Comparison of ENCODE assay signal across 8 cellular contexts in the genomic region with DNA sequence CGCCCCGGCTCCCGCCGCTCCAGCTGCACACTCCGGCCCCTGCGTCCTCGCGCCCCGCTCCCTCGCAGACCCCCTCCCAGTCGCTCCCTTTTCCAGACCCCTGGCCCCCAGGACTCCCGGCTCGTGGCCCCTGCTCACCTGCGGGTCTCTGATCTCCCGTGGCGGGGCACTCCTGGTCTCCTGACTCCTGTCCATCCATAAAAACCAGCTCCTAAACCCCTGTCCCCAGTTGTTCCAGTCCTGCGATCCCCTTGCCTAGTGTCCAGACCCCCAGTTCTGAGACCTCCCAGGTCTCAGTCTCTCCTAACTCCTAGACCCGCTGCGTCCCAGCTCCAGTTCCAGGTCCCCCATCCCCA. TPM values are rescaled to one million over a fixed set of nuclear protein-coding genes. Genes with fewer than 3 reads are reported as not detected.
DNase-seq lines count a peak whose midpoint lies in the region; ATAC-seq and TF ChIP-seq lines count a peak whose summit lies in the region.

No MANE protein-coding gene starts in this region.

- no peak overlapping the region for H4K5ac ChIP-seq in mesendoderm (ENCODE audit: low read length)

- peak overlapping the region; percentile 97 for H3K23ac ChIP-seq in mesendoderm (ENCODE audit: low read length)

- H3K4me3 ChIP-seq in CD8-positive, alpha-beta memory T cell (ENCODE audit: low read length), result peak overlapping the region; percentile 87
- peak overlapping the region; percentile 61 for H3K4me3 ChIP-seq in mesendoderm (ENCODE audit: low read length)
- peak overlapping the region; percentile 90 to 97 for H3K4me3 ChIP-seq in vagina

- no peak for TF ChIP-seq POLR2A in vagina (IDR thresholded peaks at IDR 0.05)

- peak overlapping the region; percentile 71 for H3K9ac ChIP-seq in mesendoderm (ENCODE audit: low read length)

- no peak overlapping the region for H2BK120ac ChIP-seq in mesendoderm (ENCODE audit: low read depth, low read length)

- no peak overlapping the region for H3K4ac ChIP-seq in mesendoderm (ENCODE audit: low read depth, low read length)

- DNase-seq in CD8-positive, alpha-beta memory T cell, result no peak
- DNase-seq in mesendoderm (no peak), vagina (ENCODE audit: extremely low spot score in 2 of 2) (no peak), sciatic nerve (ENCODE audit: low spot score) (no peak), ecto neural progenitor cell (ENCODE audit: low spot score) (no peak)

- H3K4me1 Mint-ChIP-seq in CD8-positive, alpha-beta memory T cell, result peaks cover 28 to 40% (median 40%) of the 10 kb centered on the region in 3 donors
- H3K4me1 Mint-ChIP-seq in brain, result peaks cover 44% of the 10 kb centered on the region

- H4K8ac ChIP-seq in mesendoderm (ENCODE audit: low read depth, low read length), result no peak overlapping the region

- TF ChIP-seq CTCF in brain (conservative IDR thresholded peaks at IDR 0.05) (no peak), vagina (IDR thresholded peaks at IDR 0.05) (no peak)

- no peaks in the 10 kb centered on the region for H3K9me3 Mint-ChIP-seq in CD8-positive, alpha-beta memory T cell
- H3K9me3 Mint-ChIP-seq in brain, result no peaks in the 10 kb centered on the region

- peak overlapping the region; percentile 39 for H3K18ac ChIP-seq in mesendoderm (ENCODE audit: low read length)

- no peak overlapping the region for H2BK5ac ChIP-seq in mesendoderm (ENCODE audit: low read length)

- peak overlapping the region; percentile 80 for H3K27ac ChIP-seq in CD8-positive, alpha-beta memory T cell (ENCODE audit: low read depth, low read length)
- H3K27ac ChIP-seq in mesendoderm (ENCODE audit: low read depth, low read length) (no peak overlapping the region), vagina (peak overlapping the region; percentile 92)

- H3K27me3 ChIP-seq in CD8-positive, alpha-beta memory T cell (ENCODE audit: insufficient read depth, low read length, poor library complexity, severe bottlenecking), result no peaks in the 10 kb centered on the region
- H3K27me3 ChIP-seq in mesendoderm (ENCODE audit: insufficient read depth, low read length, poor library complexity) (no peaks in the 10 kb centered on the region), vagina (no peaks in the 10 kb centered on the region)

- CTCF ChIA-PET in CD8-positive, alpha-beta memory T cell (lab: Charles Lee), result interaction anchor here (1.1 kb wide), 1 partner anchor 91 kb away, joined by 9 read pairs; no protein-coding TSS in a partner anchor

- H3K27me3 Mint-ChIP-seq in CD8-positive, alpha-beta memory T cell, result no peaks in the 10 kb centered on the region
- H3K27me3 Mint-ChIP-seq in brain, result peaks cover 11% of the 10 kb centered on the region

- H3K36me3 ChIP-seq in CD8-positive, alpha-beta memory T cell (ENCODE audit: insufficient read depth, low read length), result no peaks in the 10 kb centered on the region
- H3K36me3 ChIP-seq in mesendoderm (ENCODE audit: control insufficient read depth, insufficient read depth, low read length), result no peaks in the 10 kb centered on the region
- H3K36me3 ChIP-seq in vagina, result peaks cover 0 to 3% of the 10 kb centered on the region in 2 donors

- no peak overlapping the region for H2BK15ac ChIP-seq in mesendoderm (replicated peaks; ENCODE audit: low read depth)

- POLR2A ChIA-PET in CD8-positive, alpha-beta memory T cell (lab: Charles Lee), result interaction anchor here (0.5 to 1.1 kb wide), 4 partner anchors 61 to 1232 kb away, joined by 3 to 9 read pairs (median 5); a partner anchor contains a TSS

- H3K4me1 ChIP-seq in CD8-positive, alpha-beta memory T cell (ENCODE audit: insufficient read depth, low read length), result peaks cover 23% of the 10 kb centered on the region
- H3K4me1 ChIP-seq in mesendoderm (ENCODE audit: control insufficient read depth, low read depth, low read length) (peaks cover 5% of the 10 kb centered on the region), vagina (peaks cover 28% of the 10 kb centered on the region)

- ATAC-seq in HG03159 (IDR thresholded peaks at IDR 0.05; ENCODE audit: unreplicated experiment) (peak; percentile 3), sciatic nerve (no peak), HG02798 (IDR thresholded peaks at IDR 0.05; ENCODE audit: poor library complexity, unreplicated experiment) (no peak)

- peak overlapping the region; percentile 93 for H3K4me2 ChIP-seq in mesendoderm (ENCODE audit: low read length)

- no peaks in the 10 kb centered on the region for H3K79me2 ChIP-seq in mesendoderm (ENCODE audit: control insufficient read depth, insufficient read depth, low read length)

- intact Hi-C loops in vagina (cut with DNase I), result loop anchor here (10.0 kb wide), 1 partner anchor 88 kb away; no protein-coding TSS in a partner anchor
- intact Hi-C loops in sciatic nerve (cut with DNase I), result loop anchor here (10.0 kb wide), 1 partner anchor 88 kb away; no protein-coding TSS in a partner anchor

- H3K56ac ChIP-seq in mesendoderm (ENCODE audit: low read length), result peak overlapping the region; percentile 85

- peaks cover 2% of the 10 kb centered on the region for H3K79me1 ChIP-seq in mesendoderm (ENCODE audit: low read length)

- H3K36me3 Mint-ChIP-seq in CD8-positive, alpha-beta memory T cell, result peaks cover 0 to 8% (median 0%) of the 10 kb centered on the region in 3 donors
- peaks cover 23% of the 10 kb centered on the region for H3K36me3 Mint-ChIP-seq in brain

- whole genome bisulfite sequencing in mesendoderm (ENCODE audit: extremely low coverage, insufficient coverage, low lambda C conversion rate), result no CpG with 5 or more reads among the region's 19 CpGs

- peak overlapping the region; percentile 12 to 95 (median 90) for H3K27ac Mint-ChIP-seq in CD8-positive, alpha-beta memory T cell
- peak overlapping the region; percentile 71 to 94 (median 91) for H3K27ac Mint-ChIP-seq in brain

- H2AK5ac ChIP-seq in mesendoderm (ENCODE audit: low read length), result no peak overlapping the region

- peak overlapping the region; percentile 93 to 98 (median 95) for H3K4me3 Mint-ChIP-seq in CD8-positive, alpha-beta memory T cell
- peak overlapping the region; percentile 85 to 97 (median 93) for H3K4me3 Mint-ChIP-seq in brain

- H3K9me3 ChIP-seq in CD8-positive, alpha-beta memory T cell (ENCODE audit: low read length), result no peaks in the 10 kb centered on the region
- no peaks in the 10 kb centered on the region for H3K9me3 ChIP-seq in vagina

RNA-seq across cellular contexts. Expression of a gene that starts 0.3 kb away (rescaled TPM):
- total RNA-seq in CD8-positive, alpha-beta memory T cell, result 10 to 100 TPM; 12.0 to 14.4 TPM
- polyA plus RNA-seq in CD8-positive, alpha-beta memory T cell, result 12.4 TPM
- 13.6 TPM for polyA plus RNA-seq in brain (ENCODE audit: insufficient read depth, low read depth, low replicate concordance)
- 2.1 TPM for polyA plus RNA-seq in mesendoderm (2013, experiment 1 of 2)
- 2.0 TPM for polyA plus RNA-seq in mesendoderm (2013, experiment 2 of 2)
- 28.7 TPM for total RNA-seq in vagina
- 54.4 TPM for total RNA-seq in sciatic nerve

RNA-seq across cellular contexts. Expression of a gene that starts 11.8 kb away (rescaled TPM):
- not detected for total RNA-seq in CD8-positive, alpha-beta memory T cell
- not detected for polyA plus RNA-seq in CD8-positive, alpha-beta memory T cell
- polyA plus RNA-seq in brain (ENCODE audit: insufficient read depth, low read depth, low replicate concordance), result not detected
- not detected for polyA plus RNA-seq in mesendoderm (2013, experiment 1 of 2)
- polyA plus RNA-seq in mesendoderm (2013, experiment 2 of 2), result not detected
- total RNA-seq in vagina (not detected), sciatic nerve (not detected)

RNA-seq across cellular contexts. Expression of a gene that starts 35.0 kb away (rescaled TPM):
- total RNA-seq in CD8-positive, alpha-beta memory T cell, result 1 to 10 TPM; 9.4 to 9.7 TPM
- polyA plus RNA-seq in CD8-positive, alpha-beta memory T cell, result 1.3 TPM
- polyA plus RNA-seq in brain (ENCODE audit: insufficient read depth, low read depth, low replicate concordance), result 7.8 TPM
- 2.3 TPM for polyA plus RNA-seq in mesendoderm (2013, experiment 1 of 2)
- polyA plus RNA-seq in mesendoderm (2013, experiment 2 of 2), result 2.1 TPM
- total RNA-seq in vagina, result 13.5 TPM
- 11.9 TPM for total RNA-seq in sciatic nerve
